27 cellular contexts compared by ENCODE assay signal in the genomic region with DNA sequence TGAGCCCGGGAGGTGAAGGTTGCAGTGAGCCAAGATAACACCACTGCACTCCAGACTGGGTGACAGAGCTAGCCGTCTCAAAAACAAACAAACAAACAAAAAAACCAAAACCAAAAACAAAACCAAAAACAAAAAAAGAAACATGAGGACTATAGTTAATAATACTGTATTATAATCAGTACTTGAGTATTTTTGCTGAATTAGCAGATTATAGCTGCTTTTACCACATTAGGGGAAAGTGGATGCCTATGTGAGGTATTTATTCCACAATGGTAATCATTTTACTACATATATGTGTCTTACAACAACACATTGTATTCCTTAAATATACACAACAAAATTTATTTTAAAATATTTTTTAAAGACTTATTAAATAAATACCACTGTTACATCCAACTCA.
DNase-seq lines count a peak whose midpoint lies in the region; ATAC-seq, FAIRE-seq and TF ChIP-seq lines count a peak whose summit lies in the region.
"Had no signal": no experiment of that assay in that cellular context is flagged by ENCODE, and none has a peak within 500 bp of the region (broad histone marks: within the 10 kb centered on the region; RNA-seq: fewer than 3 reads in every experiment).

No MANE protein-coding gene starts in this region.

- H3K27ac ChIP-seq in HepG2 (ENCODE audit: extremely low read length, insufficient read depth, low read length) (no peak overlapping the region), right lobe of liver (no peak overlapping the region), H1 (ENCODE audit: low read depth, low read length) (no peak overlapping the region), H9 (ENCODE audit: insufficient read length, low read depth, low read length) (no peak overlapping the region)
- H3K27ac ChIP-seq: 22Rv1, BLaER1 had no signal

- H2BK12ac ChIP-seq in H1 (ENCODE audit: low read depth, low read length), result no peak overlapping the region
- H2BK12ac ChIP-seq in H9 (ENCODE audit: insufficient read length, low read depth, low read length), result no peak overlapping the region

- no peaks in the 10 kb centered on the region for H3K79me1 ChIP-seq in H1 (ENCODE audit: low read depth, low read length)
- H3K79me1 ChIP-seq in H9 (ENCODE audit: insufficient read depth, low read depth, low read length, poor library complexity, severe bottlenecking), result no peaks in the 10 kb centered on the region

- H3K56ac ChIP-seq in H1 (replicated peaks; ENCODE audit: insufficient read length, low read depth, low read length) (no peak overlapping the region), H9 (ENCODE audit: insufficient read length, low read depth, low read length) (no peak overlapping the region)

- POLR2A ChIA-PET in HepG2 (lab: Yijun Ruan, JAX), result no interaction called here
- POLR2A ChIA-PET in H1 (lab: Charles Lee; ENCODE audit: partially characterized antibody), result no interaction called here

- H2AFZ ChIP-seq in HepG2 (ENCODE audit: low read length) (no peak overlapping the region), H1 (ENCODE audit: low read length) (no peak overlapping the region), H9 (ENCODE audit: low read length) (no peak overlapping the region)

- H3K79me2 ChIP-seq in HepG2 (ENCODE audit: insufficient read depth, low read length), result no peaks in the 10 kb centered on the region
- H3K79me2 ChIP-seq in H1 (ENCODE audit: control insufficient read depth in 1 of 2, insufficient read depth in 2 of 2, low read length in 2 of 2), result no peaks in the 10 kb centered on the region
- no peaks in the 10 kb centered on the region for H3K79me2 ChIP-seq in H9 (ENCODE audit: insufficient read depth, low read length)

- H3K27me3 ChIP-seq in HepG2 (ENCODE audit: control insufficient read depth in 1 of 2, insufficient read depth in 2 of 2, low read length in 2 of 2) (no peaks in the 10 kb centered on the region), right lobe of liver (no peaks in the 10 kb centered on the region), H1 (replicated peaks in 1 of 4; ENCODE audit: control insufficient read depth in 3 of 4, extremely low read depth in 1 of 4, insufficient read depth in 3 of 4, low read length in 3 of 4) (no peaks in the 10 kb centered on the region), H9 (ENCODE audit: insufficient read depth, low read length) (no peaks in the 10 kb centered on the region)
- H3K27me3 ChIP-seq: BE2C, BLaER1 had no signal

- peaks cover 11 to 15% of the 10 kb centered on the region in 2 experiments for H3K9me3 Mint-ChIP-seq in H9
- H3K9me3 Mint-ChIP-seq: CD14-positive monocyte; CD4-positive, alpha-beta memory T cell; CD8-positive, alpha-beta memory T cell had no signal

- in situ Hi-C loops in HepG2 (cut with HindIII; ENCODE audit: extremely low pct_ligation_motif_present, low pct_unique_long_range_greater_than_20kb), result no loop called here

- CTCF ChIA-PET in HepG2 (lab: Yijun Ruan, JAX; ENCODE audit: low intra/inter-chr PET ratio, low total read pairs) (no interaction called here), H1 (lab: Charles Lee; ENCODE audit: partially characterized antibody) (interaction anchor here (0.7 kb wide), 1 partner anchor 61 kb away, joined by 4 read pairs; no protein-coding TSS in a partner anchor)

- TF ChIP-seq RAD21 in HepG2 (CRISPR knock-in tag; IDR thresholded peaks at IDR 0.05), result no peak
- no peak for TF ChIP-seq RAD21 in H1 (IDR thresholded peaks at IDR 0.05 in 1 of 2, conservative IDR thresholded peaks at IDR 0.05 in 1 of 2; ENCODE audit: low read depth in 2 of 2, low read length in 2 of 2)

- H3K4me3 ChIP-seq in HepG2 (replicated peaks in 1 of 3; ENCODE audit: insufficient read depth in 1 of 3, low read depth in 2 of 3, low read length in 3 of 3) (no peak overlapping the region), right lobe of liver (no peak overlapping the region), H1 (ENCODE audit: extremely low read depth in 1 of 4, insufficient read depth in 2 of 4, low read depth in 3 of 4, low read length in 4 of 4) (no peak overlapping the region)
- H3K4me3 ChIP-seq: BLaER1, GM12878 had no signal

- H2AK5ac ChIP-seq in H1 (ENCODE audit: low read depth, low read length) (no peak overlapping the region), H9 (ENCODE audit: insufficient read length, low read length) (no peak overlapping the region)

- no peak for DNase-seq in HepG2 (ENCODE audit: low spot score)
- no peak for DNase-seq in right lobe of liver
- no peak for DNase-seq in T-helper 17 cell
- no peak for DNase-seq in H1 (ENCODE audit: low read depth in 1 of 2, low spot score in 2 of 2)
- DNase-seq in NCI-H1694 treated with DMSO at 0.1 percent for 48 hours (lab: John Stamatoyannopoulos, UW), result no peak
- DNase-seq in H9, result no peak
- DNase-seq: ACHN; BE2C; C1 segment of cervical spinal cord; CD4-positive, alpha-beta memory T cell; CD4-positive, CD25-positive, alpha-beta regulatory T cell; CD8-positive, alpha-beta memory T cell; COR-L47; DMS 273 treated with DMSO at 0.1 percent for 48 hours; DMS153; DMS53; DMS79; DND-41; EL; GDM1 had no signal

- H4K91ac ChIP-seq in H1 (replicated peaks; ENCODE audit: insufficient read length, low read length) (no peak overlapping the region), H9 (ENCODE audit: insufficient read length, low read depth, low read length) (no peak overlapping the region)

- H3K4ac ChIP-seq in H1 (replicated peaks; ENCODE audit: insufficient read length, low read depth, low read length) (no peak overlapping the region), H9 (ENCODE audit: low read depth, low read length) (no peak overlapping the region)

- H3K9ac ChIP-seq in HepG2 (ENCODE audit: insufficient read depth, low read depth, low read length) (no peak overlapping the region), H1 (replicated peaks in 1 of 4; ENCODE audit: extremely low read depth in 1 of 4, low read depth in 3 of 4, low read length in 3 of 4) (no peak overlapping the region), H9 (ENCODE audit: extremely low read depth, insufficient read length, low read length) (no peak overlapping the region)
- H3K9ac ChIP-seq: BLaER1 had no signal

- H3K27ac Mint-ChIP-seq in T-helper 17 cell (peak overlapping the region; percentile 41), H9 (no peak overlapping the region)
- H3K27ac Mint-ChIP-seq: CD14-positive monocyte; CD4-positive, CD25-positive, alpha-beta regulatory T cell; CD8-positive, alpha-beta memory T cell had no signal

- H2BK20ac ChIP-seq in H1 (ENCODE audit: low read length) (no peak overlapping the region), H9 (ENCODE audit: low read depth, low read length, poor library complexity, severe bottlenecking) (no peak overlapping the region)

- H4K8ac ChIP-seq in H1 (ENCODE audit: extremely low read depth, insufficient read depth, low read length) (no peak overlapping the region), H9 (replicated peaks; ENCODE audit: insufficient read length, low read depth, low read length) (no peak overlapping the region)

- H3K36me3 ChIP-seq in HepG2 (replicated peaks in 1 of 2; ENCODE audit: control insufficient read depth in 1 of 2, insufficient read depth in 2 of 2, low read length in 2 of 2) (no peaks in the 10 kb centered on the region), right lobe of liver (no peaks in the 10 kb centered on the region), H1 (ENCODE audit: control insufficient read depth in 2 of 4, insufficient read depth in 4 of 4, low read length in 3 of 4) (no peaks in the 10 kb centered on the region)
- H3K36me3 ChIP-seq: BE2C, BLaER1 had no signal

- H2BK120ac ChIP-seq in H1 (replicated peaks; ENCODE audit: low read depth, low read length) (no peak overlapping the region), H9 (ENCODE audit: low read depth, low read length, poor library complexity, severe bottlenecking) (no peak overlapping the region)

- TF ChIP-seq CTCF in HepG2 (CRISPR knock-in tag; IDR thresholded peaks at IDR 0.05), result no peak
- no peak for TF ChIP-seq CTCF in right lobe of liver (IDR thresholded peaks at IDR 0.05)
- TF ChIP-seq CTCF in H1 (IDR thresholded peaks at IDR 0.05; ENCODE audit: control extremely low read depth in 1 of 3, insufficient read depth in 1 of 3, low read depth in 1 of 3, low read length in 3 of 3), result no peak
- no peak for TF ChIP-seq CTCF in H9 (conservative IDR thresholded peaks at IDR 0.05)

- no peaks in the 10 kb centered on the region for H3K9me3 ChIP-seq in HepG2 (ENCODE audit: low read length)
- H3K9me3 ChIP-seq in right lobe of liver, result no peaks in the 10 kb centered on the region
- H3K9me3 ChIP-seq in T-helper 17 cell (ENCODE audit: control insufficient read depth, low read length, poor library complexity, severe bottlenecking), result no peaks in the 10 kb centered on the region
- peaks cover 4 to 6% of the 10 kb centered on the region in 2 experiments; a peak in 2 of 4 replicates for H3K9me3 ChIP-seq in H1 (ENCODE audit: insufficient read depth in 2 of 2, low read depth in 1 of 2, low read length in 1 of 2)
- no peaks in the 10 kb centered on the region for H3K9me3 ChIP-seq in H9 (ENCODE audit: control insufficient read depth, low read depth, low read length)
- H3K9me3 ChIP-seq: BE2C, BLaER1 had no signal

- no peak for TF ChIP-seq POLR2A in HepG2 (IDR thresholded peaks at IDR 0.05; ENCODE audit: insufficient read depth in 1 of 2, low read depth in 2 of 2, low read length in 2 of 2)
- TF ChIP-seq POLR2A in right lobe of liver (IDR thresholded peaks at IDR 0.05), result no peak
- no peak for TF ChIP-seq POLR2A in H1 (IDR thresholded peaks at IDR 0.05; ENCODE audit: control extremely low read depth in 1 of 2, low read depth in 2 of 2, low read length in 2 of 2)

- no peak overlapping the region for H3K23ac ChIP-seq in H1 (ENCODE audit: insufficient read length)
- no peak overlapping the region for H3K23ac ChIP-seq in H9 (ENCODE audit: insufficient read length, low read depth, low read length)

- H3K4me2 ChIP-seq in HepG2 (ENCODE audit: low read depth, low read length) (no peak overlapping the region), H1 (ENCODE audit: insufficient read depth in 1 of 2, low read depth in 2 of 2, low read length in 2 of 2) (no peak overlapping the region), H9 (ENCODE audit: insufficient read depth, insufficient read length, low read length) (no peak overlapping the region)
- H3K4me2 ChIP-seq: BLaER1 had no signal

- BruUV-seq in HepG2 (replicated peaks; lab: Mats Ljungman, UMichigan), result no TSS peak

- no peak for ATAC-seq in HepG2
- ATAC-seq in right lobe of liver, result no peak
- no peak for ATAC-seq in T-helper 17 cell
- ATAC-seq in GM18502 (IDR thresholded peaks at IDR 0.05; ENCODE audit: poor library complexity, unreplicated experiment), result no peak
- ATAC-seq: GM12878 had no signal

- H4K20me1 ChIP-seq in HepG2 (ENCODE audit: insufficient read depth, low read length) (no peaks in the 10 kb centered on the region), H1 (replicated peaks in 1 of 2; ENCODE audit: control insufficient read depth in 1 of 2, insufficient read depth in 2 of 2, low read length in 2 of 2) (no peaks in the 10 kb centered on the region), H9 (ENCODE audit: control insufficient read depth, insufficient read depth, insufficient read length) (no peaks in the 10 kb centered on the region)
- H4K20me1 ChIP-seq: BLaER1 had no signal

- no peak overlapping the region for H4K5ac ChIP-seq in H1 (ENCODE audit: insufficient read length, low read depth, low read length)
- H4K5ac ChIP-seq in H9 (ENCODE audit: insufficient read length, low read depth, low read length), result no peak overlapping the region

- H3K4me1 Mint-ChIP-seq in T-helper 17 cell, result peaks cover 4% of the 10 kb centered on the region
- peaks cover 5 to 11% of the 10 kb centered on the region in 2 experiments; a peak in 3 of 4 replicates for H3K4me1 Mint-ChIP-seq in H9
- H3K4me1 Mint-ChIP-seq: CD4-positive, alpha-beta memory T cell; CD4-positive, CD25-positive, alpha-beta regulatory T cell; CD8-positive, alpha-beta memory T cell had no signal

- no peaks in the 10 kb centered on the region for H3K23me2 ChIP-seq in H1 (ENCODE audit: low read depth, low read length)
- no peaks in the 10 kb centered on the region for H3K23me2 ChIP-seq in H9 (ENCODE audit: insufficient read length, low read depth, low read length, poor library complexity, severe bottlenecking)

- TF ChIP-seq EP300 in HepG2 (IDR thresholded peaks at IDR 0.05; ENCODE audit: low read depth in 2 of 2, low read length in 2 of 2) (no peak), HepG2 (CRISPR knock-in tag; IDR thresholded peaks at IDR 0.05; ENCODE audit: borderline replicate concordance) (no peak), H1 (IDR thresholded peaks at IDR 0.05; ENCODE audit: borderline replicate concordance in 1 of 2, low read depth in 2 of 2, low read length in 2 of 2) (no peak)

- 2% methylated on average over 2 of the region's 2 CpGs for WGBS in HepG2 (ENCODE audit: low lambda C conversion rate)
- 73% methylated on average over 2 of the region's 2 CpGs for WGBS in right lobe of liver (ENCODE audit: insufficient coverage, low coverage, low lambda C conversion rate, missing lambda C conversion rate)
- WGBS in H1 (ENCODE audit: extremely low coverage in 1 of 2, insufficient coverage in 1 of 2, insufficient read length in 1 of 2, insufficient replicate concordance in 2 of 2, low coverage in 1 of 2, low lambda C conversion rate in 2 of 2, missing lambda C conversion rate in 1 of 2), 2 experiments, result 68% methylated on average over 2 of the region's 2 CpGs; no CpG with 5 or more reads in 1 of the 2 experiments
- no CpG with 5 or more reads among the region's 2 CpGs for WGBS in H9 (ENCODE audit: extremely low coverage, insufficient read length, low lambda C conversion rate)

- H3K18ac ChIP-seq in H1 (ENCODE audit: extremely low read depth, low read length), result no peak overlapping the region
- H3K18ac ChIP-seq in H9 (ENCODE audit: insufficient read length, low read depth, low read length), result no peak overlapping the region

- H3K14ac ChIP-seq in H1 (ENCODE audit: insufficient read length) (no peak overlapping the region), H9 (ENCODE audit: insufficient read depth, low read length) (no peak overlapping the region)

- peaks cover 4% of the 10 kb centered on the region for H3K36me3 Mint-ChIP-seq in T-helper 17 cell (ENCODE audit: low read depth)
- H3K36me3 Mint-ChIP-seq in H9 (ENCODE audit: insufficient read depth in 1 of 3, low read depth in 3 of 3), result peaks cover 4 to 12% (median 8%) of the 10 kb centered on the region in 3 experiments; a peak in 5 of 7 replicates
- H3K36me3 Mint-ChIP-seq: CD14-positive monocyte; CD4-positive, CD25-positive, alpha-beta regulatory T cell had no signal

- H3K27me3 Mint-ChIP-seq in T-helper 17 cell (peaks cover 5% of the 10 kb centered on the region), H9 (ENCODE audit: low read depth) (no peaks in the 10 kb centered on the region)
- H3K27me3 Mint-ChIP-seq: CD4-positive, alpha-beta memory T cell; CD8-positive, alpha-beta memory T cell had no signal

- H3K4me1 ChIP-seq in HepG2 (ENCODE audit: insufficient read depth, low read length) (peaks cover 6% of the 10 kb centered on the region), right lobe of liver (peaks cover 0 to 7% (median 3%) of the 10 kb centered on the region in 4 donors), H1 (replicated peaks in 1 of 4; ENCODE audit: control insufficient read depth in 3 of 4, insufficient read depth in 4 of 4, low read length in 3 of 4) (peaks cover 0 to 3% (median 1%) of the 10 kb centered on the region in 4 experiments; a peak in 2 of 7 replicates), H9 (ENCODE audit: insufficient read depth, low read length) (no peaks in the 10 kb centered on the region)
- H3K4me1 ChIP-seq: BE2C, BLaER1 had no signal

- H2BK15ac ChIP-seq in H1 (ENCODE audit: low read length) (no peak overlapping the region), H9 (ENCODE audit: low read depth, low read length) (no peak overlapping the region)

- FAIRE-seq in HepG2 (lab: Jason Lieb, UNC) (no peak), H1 (lab: Jason Lieb, UNC) (no peak)
- FAIRE-seq: GM12878, GM12892, GM19239 had no signal

- H3K4me3 Mint-ChIP-seq in T-helper 17 cell (no peak overlapping the region), H9 (no peak overlapping the region)
- H3K4me3 Mint-ChIP-seq: CD14-positive monocyte; CD4-positive, alpha-beta memory T cell; CD4-positive, CD25-positive, alpha-beta regulatory T cell; CD8-positive, alpha-beta memory T cell had no signal

- no peak overlapping the region for H2BK5ac ChIP-seq in H1 (ENCODE audit: low read depth, low read length)
- H2BK5ac ChIP-seq in H9 (ENCODE audit: insufficient read length, low read length), result no peak overlapping the region

- no peak overlapping the region for H3T11ph ChIP-seq in H9 (ENCODE audit: low read length)

- intact Hi-C loops in HepG2 (cut with micrococcal nuclease; ENCODE audit: unreplicated experiment), result no loop called here
- intact Hi-C loops in right lobe of liver (cut with DNase I), result no loop called here
